Comparison of ENCODE assay signal across 21 cellular contexts in the genomic region with DNA sequence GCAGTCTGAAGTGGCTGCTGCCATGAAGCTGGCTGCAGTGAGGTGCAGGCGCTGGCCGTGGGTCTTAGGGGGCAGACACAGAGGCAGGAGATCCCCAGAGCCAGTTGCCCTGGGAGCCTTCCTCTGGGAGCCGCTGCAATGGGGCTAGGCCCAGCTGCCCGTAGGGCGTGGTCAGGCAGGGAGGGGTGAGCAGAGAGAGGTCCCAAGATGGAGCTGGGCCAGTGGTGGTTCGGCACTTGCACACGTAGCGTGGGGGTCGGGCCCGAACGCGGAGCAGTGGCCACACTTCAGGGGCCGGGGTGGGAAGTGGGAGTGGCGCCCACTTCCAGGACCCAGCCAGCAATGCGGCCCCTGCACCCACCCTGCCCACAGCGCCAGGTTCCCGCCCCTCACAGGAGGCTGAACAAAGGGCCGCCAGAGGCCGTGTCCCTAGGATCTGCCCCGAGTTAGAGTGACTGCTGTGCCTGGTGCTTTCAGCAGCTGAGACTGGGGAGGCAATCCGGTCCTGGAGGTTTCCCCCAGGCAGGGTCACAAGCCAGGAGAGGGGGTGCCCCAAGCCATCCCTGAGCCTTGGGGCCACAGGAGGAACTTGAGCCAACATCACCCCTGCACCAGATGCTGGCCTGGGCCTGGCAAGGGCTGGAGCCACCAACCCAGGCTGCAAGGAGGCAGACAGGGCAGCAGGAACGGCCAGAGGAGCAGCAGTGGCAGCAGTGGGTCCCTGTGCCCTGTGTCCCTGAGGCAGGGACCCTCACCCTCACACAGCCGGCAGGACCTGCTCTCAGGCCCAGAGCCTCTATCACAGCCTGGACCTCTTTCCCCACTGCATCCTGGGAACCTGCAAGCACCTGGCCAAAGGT.
"Had no signal": no experiment of that assay in that cellular context is flagged by ENCODE, and none has a peak within 500 bp of the region (broad histone marks: within the 10 kb centered on the region; RNA-seq: fewer than 3 reads in every experiment).

No MANE protein-coding gene starts in this region.

- H3K9ac ChIP-seq: neural progenitor cell had no signal

- H3K27ac Mint-ChIP-seq: natural killer cell treated with Interleukin-12 subunit alpha and Interleukin-12 subunit beta and Interleukin-15 and Interleukin-18, amount 100 ng/mL, for 72 hours; neural progenitor cell; progenitor cell of endocrine pancreas had no signal

- FAIRE-seq: frontal cortex, pancreas, small intestine, urothelium cell line had no signal

- H3K4me3 Mint-ChIP-seq: natural killer cell treated with Interleukin-12 subunit alpha and Interleukin-12 subunit beta and Interleukin-15 and Interleukin-18, amount 100 ng/mL, for 72 hours; neural progenitor cell had no signal

- H3K4me1 Mint-ChIP-seq: neural progenitor cell had no signal

- H3K27ac ChIP-seq: coronary artery, dorsolateral prefrontal cortex, heart left ventricle, neural progenitor cell, pancreas had no signal

- H3K4me2 ChIP-seq: neural progenitor cell had no signal

- H3K4me3 ChIP-seq: coronary artery, dorsolateral prefrontal cortex, heart left ventricle, lung, neural progenitor cell, pancreas had no signal

- DNase-seq: dorsolateral prefrontal cortex; effector CD8-positive, alpha-beta T cell; heart left ventricle; hippocampal formation; left colon; left ventricle myocardium superior; mesenchymal stem cell; midbrain; occipital lobe; pancreas; right cardiac atrium; small intestine; stimulated activated CD4-positive, alpha-beta T cell treated with anti-CD3 and anti-CD28 coated beads, Interleukin-2, amount 100 ng/mL, for 48 hours; trophoblast cell had no signal

- H3K36me3 Mint-ChIP-seq: neural progenitor cell had no signal

- H3K4me1 ChIP-seq: heart left ventricle, neural progenitor cell, pancreas had no signal

- ATAC-seq: left colon, left ventricle myocardium superior, pancreas had no signal

- H3K36me3 ChIP-seq: heart left ventricle, neural progenitor cell, pancreas had no signal

- H2AFZ ChIP-seq: neural progenitor cell had no signal

- H3K27me3 ChIP-seq: dorsolateral prefrontal cortex, heart left ventricle, neural progenitor cell, pancreas had no signal

- H3K27me3 Mint-ChIP-seq: natural killer cell treated with Interleukin-12 subunit alpha and Interleukin-12 subunit beta and Interleukin-15 and Interleukin-18, amount 100 ng/mL, for 72 hours; progenitor cell of endocrine pancreas had no signal

- H3K9me3 ChIP-seq: pancreas had no signal
